21 cellular contexts compared by ENCODE assay signal in the genomic region with DNA sequence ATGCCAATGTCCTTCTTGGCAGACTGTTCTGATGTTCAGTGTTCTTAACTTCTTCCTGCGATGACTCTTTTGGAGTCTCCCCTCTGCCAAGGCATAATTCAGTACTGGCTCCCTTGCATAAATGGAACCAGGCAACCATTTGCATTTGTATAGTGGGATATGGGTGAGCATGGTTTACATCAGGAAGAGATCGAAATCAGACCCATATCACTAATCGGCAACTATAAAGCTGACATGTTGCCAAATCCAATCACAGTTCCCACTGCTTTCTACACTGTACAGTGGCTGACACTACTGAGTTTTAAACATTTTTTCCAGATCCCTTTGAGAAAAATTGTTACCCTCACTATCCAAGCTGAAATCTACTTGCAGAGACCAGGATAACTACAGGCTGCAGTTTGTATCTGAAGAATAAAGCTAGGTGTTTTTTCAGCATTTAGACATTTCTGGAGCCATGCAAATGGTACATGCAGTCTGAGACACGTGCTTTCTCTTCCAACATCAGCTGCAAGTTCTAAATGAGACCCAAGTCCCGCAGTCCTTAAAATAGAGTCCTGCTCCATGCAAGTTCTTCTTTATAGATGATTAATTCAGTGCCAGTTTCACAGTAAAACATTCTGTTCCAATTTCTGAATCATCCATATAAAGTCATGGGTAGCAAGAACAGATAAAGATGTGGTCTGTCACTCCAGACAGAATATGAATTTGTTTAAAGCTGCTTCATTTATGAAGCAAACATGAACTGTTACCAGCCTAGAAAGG.
DNase-seq lines count a peak whose midpoint lies in the region; ATAC-seq and TF ChIP-seq lines count a peak whose summit lies in the region.
"Had no signal": no experiment of that assay in that cellular context is flagged by ENCODE, and none has a peak within 500 bp of the region (broad histone marks: within the 10 kb centered on the region; RNA-seq: fewer than 3 reads in every experiment).

No MANE protein-coding gene starts in this region.

- no peak for TF ChIP-seq RAD21 in SK-N-SH (IDR thresholded peaks at IDR 0.05; ENCODE audit: low read length)

- peak in 1 of 2 experiments; percentile 67; a peak in 1 of 4 replicates for TF ChIP-seq EP300 in SK-N-SH (IDR thresholded peaks at IDR 0.05; ENCODE audit: borderline replicate concordance in 1 of 2, low read depth in 1 of 2, low read length in 1 of 2)

- WGBS in SK-N-SH (ENCODE audit: low lambda C conversion rate): 57% methylated on average over 5 of the region's 5 CpGs
- 81 to 91% (median 89%) methylated on average over 5 of the region's 5 CpGs for WGBS in adrenal gland, 4 donors

- CTCF ChIA-PET in SK-N-SH (lab: Yijun Ruan, JAX): no interaction called here

- POLR2A ChIA-PET in SK-N-SH (lab: Yijun Ruan, JAX): no interaction called here

- H3K36me3 ChIP-seq in SK-N-SH (replicated peaks in 1 of 2; ENCODE audit: control insufficient read depth in 1 of 2, insufficient read depth in 2 of 2, low read length in 1 of 2) (peaks cover 0 to 89% of the 10 kb centered on the region in 2 experiments), adrenal gland (replicated peaks in 1 of 2) (no peaks in the 10 kb centered on the region)

- H3K27me3 ChIP-seq in SK-N-SH (ENCODE audit: insufficient read depth) (no peaks in the 10 kb centered on the region), adrenal gland (no peaks in the 10 kb centered on the region)

- no peaks in the 10 kb centered on the region for H4K20me1 ChIP-seq in SK-N-SH (ENCODE audit: insufficient read depth)

- H3K27ac ChIP-seq in SK-N-SH (ENCODE audit: low read depth in 2 of 2, low read length in 1 of 2) (peak overlapping the region in 1 of 2 experiments; percentile 46; a peak in 2 of 4 replicates), angular gyrus (ENCODE audit: low read depth, low read length) (peak overlapping the region; percentile 41), adrenal gland (no peak overlapping the region)
- H3K27ac ChIP-seq: 22Rv1, KMS-11 had no signal

- TF ChIP-seq CTCF in SK-N-SH (IDR thresholded peaks at IDR 0.05): no peak
- TF ChIP-seq CTCF in fibroblast of mammary gland (conservative IDR thresholded peaks at IDR 0.05; ENCODE audit: control insufficient read depth, insufficient read depth, low read depth, low read length): no peak
- no peak for TF ChIP-seq CTCF in adrenal gland (IDR thresholded peaks at IDR 0.05)

- no peak for TF ChIP-seq POLR2A in adrenal gland (IDR thresholded peaks at IDR 0.05)

- H3K4me1 ChIP-seq in SK-N-SH (ENCODE audit: control insufficient read depth in 1 of 2, insufficient read depth in 2 of 2, low read depth in 1 of 2, low read length in 1 of 2) (peaks cover 0 to 2% of the 10 kb centered on the region in 2 experiments; a peak in 2 of 4 replicates), adrenal gland (replicated peaks in 1 of 2) (peaks cover 7 to 8% of the 10 kb centered on the region in 2 donors)

- peaks cover 69% of the 10 kb centered on the region for H3F3A ChIP-seq in SK-N-SH (replicated peaks; ENCODE audit: insufficient read depth)

- no peak overlapping the region for H3K9ac ChIP-seq in SK-N-SH
- H3K9ac ChIP-seq: KMS-11 had no signal

- H3K79me2 ChIP-seq in SK-N-SH (ENCODE audit: insufficient read depth): peaks cover 37% of the 10 kb centered on the region

- no peaks in the 10 kb centered on the region for H3K9me3 ChIP-seq in SK-N-SH
- H3K9me3 ChIP-seq in adrenal gland (replicated peaks in 1 of 3): no peaks in the 10 kb centered on the region

- H3K4me2 ChIP-seq in SK-N-SH: no peak overlapping the region
- H3K4me2 ChIP-seq: KMS-11 had no signal

- no peaks in the 10 kb centered on the region for H3K9me2 ChIP-seq in SK-N-SH

- DNase-seq in SK-N-SH (peak; percentile 20), fibroblast of mammary gland (ENCODE audit: low read depth) (peak; percentile 48), NCI-H748 (lab: John Stamatoyannopoulos, UW; ENCODE audit: unreplicated experiment) (no peak), adrenal gland (no peak)
- no peak for DNase-seq in stimulated activated CD4-positive, alpha-beta T cell treated with anti-CD3 and anti-CD28 coated beads, Interleukin-2, amount 100 ng/mL, for 48 hours
- no peak for DNase-seq in activated CD4-positive, alpha-beta T cell treated with anti-CD3 and anti-CD28 coated beads for 1 hour
- DNase-seq: CD8-positive, alpha-beta memory T cell; DND-41; GDM1; GOT3; NCI-H1048; NCI-H1436 treated with DMSO at 0.1 percent for 48 hours; NCI-H2081; NCI-H524 had no signal

- H2AFZ ChIP-seq in SK-N-SH (ENCODE audit: low read depth): no peak overlapping the region

- no peak; the same call in 1 of the 3 replicates for ATAC-seq in SK-N-SH treated with all-trans-retinoic acid at 6 μM for 48 hours
- ATAC-seq: GM12878, HepG2, Panc1 had no signal

- H3K4me3 ChIP-seq in SK-N-SH (ENCODE audit: low read depth in 2 of 2, low read length in 1 of 2): no peak overlapping the region
- no peak overlapping the region for H3K4me3 ChIP-seq in fibroblast of mammary gland (ENCODE audit: control insufficient read depth, low read depth, low read length)
- H3K4me3 ChIP-seq in adrenal gland: no peak overlapping the region
- H3K4me3 ChIP-seq: GM12878 had no signal

- intact Hi-C loops in adrenal gland (cut with DNase I): no loop called here

TF ChIP-seq in SK-N-SH, 30 proteins besides CTCF, POLR2A, EP300 and RAD21:
- TF ChIP-seq YY1 (IDR thresholded peaks at IDR 0.05; ENCODE audit: low read depth): no peak
- TF ChIP-seq GATA2 (CRISPR knock-in tag; IDR thresholded peaks at IDR 0.05): peak; percentile 74
- TF ChIP-seq, protein P1, sequence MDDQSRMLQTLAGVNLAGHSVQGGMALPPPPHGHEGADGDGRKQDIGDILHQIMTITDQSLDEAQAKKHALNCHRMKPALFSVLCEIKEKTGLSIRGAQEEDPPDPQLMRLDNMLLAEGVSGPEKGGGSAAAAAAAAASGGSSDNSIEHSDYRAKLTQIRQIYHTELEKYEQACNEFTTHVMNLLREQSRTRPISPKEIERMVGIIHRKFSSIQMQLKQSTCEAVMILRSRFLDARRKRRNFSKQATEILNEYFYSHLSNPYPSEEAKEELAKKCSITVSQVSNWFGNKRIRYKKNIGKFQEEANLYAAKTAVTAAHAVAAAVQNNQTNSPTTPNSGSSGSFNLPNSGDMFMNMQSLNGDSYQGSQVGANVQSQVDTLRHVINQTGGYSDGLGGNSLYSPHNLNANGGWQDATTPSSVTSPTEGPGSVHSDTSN (IDR thresholded peaks at IDR 0.05): 0 out of 2 replicates have a peak, but pooled peaks have one; percentile 13
- peak; percentile 36; the same call in 1 of the 2 replicates for TF ChIP-seq RCOR1 (IDR thresholded peaks at IDR 0.05; ENCODE audit: low read length)
- TF ChIP-seq CHD2 (IDR thresholded peaks at IDR 0.05; ENCODE audit: low read length, partially characterized antibody): peak; percentile 18
- no peak for TF ChIP-seq POLR2AphosphoS5 (IDR thresholded peaks at IDR 0.05; ENCODE audit: low read depth, low read length)

TF ChIP-seq in SK-N-SH treated with all-trans-retinoic acid at 6 μM for 48 hours, 23 proteins besides CTCF, POLR2A, EP300 and RAD21:
- no peak for TF ChIP-seq OSR1 (CRISPR knock-in tag; IDR thresholded peaks at IDR 0.05)
- no peak for TF ChIP-seq SNAI2 (CRISPR knock-in tag; IDR thresholded peaks at IDR 0.05)
- no peak for TF ChIP-seq ESRRG (CRISPR knock-in tag; IDR thresholded peaks at IDR 0.05)
- TF ChIP-seq ARNTL (CRISPR knock-in tag; IDR thresholded peaks at IDR 0.05; ENCODE audit: borderline replicate concordance, low read depth): no peak
- TF ChIP-seq TOX (CRISPR knock-in tag; IDR thresholded peaks at IDR 0.05; ENCODE audit: borderline replicate concordance): no peak

Comparison
In these comparisons a context has a peak if more than half of its experiments do, and no peak if none do; other contexts are left out.
1. DNase-seq: peak in SK-N-SH (single experiment) and fibroblast of mammary gland (single experiment); none in NCI-H748 (single experiment), adrenal gland (0 of 7), stimulated activated CD4-positive, alpha-beta T cell treated with anti-CD3 and anti-CD28 coated beads, Interleukin-2, amount 100 ng/mL, for 48 hours (0 of 2) and activated CD4-positive, alpha-beta T cell treated with anti-CD3 and anti-CD28 coated beads for 1 hour (single experiment).